ENCODE assay signal across 1 cellular context in the genomic region with DNA sequence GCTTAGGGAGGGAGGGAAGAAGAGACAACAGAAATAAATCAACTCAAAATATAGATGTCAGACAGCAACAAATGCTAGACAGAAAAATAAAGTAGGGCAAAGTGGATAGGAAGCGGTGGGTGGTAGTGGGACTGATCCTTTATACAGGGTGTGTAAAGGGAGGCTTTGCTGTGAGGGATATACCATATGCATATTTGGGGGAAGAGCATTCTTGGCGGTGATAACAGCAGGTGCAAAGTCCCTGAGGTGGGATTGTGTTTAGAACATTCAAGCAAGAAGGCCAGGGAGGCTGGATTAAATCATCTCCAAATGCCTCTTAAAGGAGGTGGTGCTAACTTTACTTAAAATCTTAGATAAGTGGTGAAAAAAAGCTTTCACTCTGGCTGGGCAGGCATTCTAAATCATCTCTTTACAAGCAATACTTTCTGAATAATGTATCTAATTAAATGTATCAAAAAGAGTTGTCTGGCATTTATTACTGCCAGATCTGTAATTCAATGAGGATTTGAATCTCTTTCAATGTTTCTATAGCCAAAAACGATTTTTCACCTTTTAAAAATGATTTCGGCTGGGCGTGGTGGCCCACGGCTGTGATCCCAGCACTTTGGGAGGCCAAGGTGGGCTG.
A peak's percentile ranks its signal among the peaks of the same experiment; 100 is the strongest.
TF ChIP-seq lines count a peak whose summit lies in the region.

No MANE protein-coding gene starts in this region.

TF ChIP-seq in A549, 52 proteins besides CTCF, POLR2A, EP300 and RAD21 (continued from another document):
- TF ChIP-seq MYC (IDR thresholded peaks at IDR 0.05; ENCODE audit: borderline replicate concordance, low read length) = no peak
- TF ChIP-seq POLR2AphosphoS2 (conservative IDR thresholded peaks at IDR 0.05; ENCODE audit: low read length) = no peak
- TF ChIP-seq, protein P1, sequence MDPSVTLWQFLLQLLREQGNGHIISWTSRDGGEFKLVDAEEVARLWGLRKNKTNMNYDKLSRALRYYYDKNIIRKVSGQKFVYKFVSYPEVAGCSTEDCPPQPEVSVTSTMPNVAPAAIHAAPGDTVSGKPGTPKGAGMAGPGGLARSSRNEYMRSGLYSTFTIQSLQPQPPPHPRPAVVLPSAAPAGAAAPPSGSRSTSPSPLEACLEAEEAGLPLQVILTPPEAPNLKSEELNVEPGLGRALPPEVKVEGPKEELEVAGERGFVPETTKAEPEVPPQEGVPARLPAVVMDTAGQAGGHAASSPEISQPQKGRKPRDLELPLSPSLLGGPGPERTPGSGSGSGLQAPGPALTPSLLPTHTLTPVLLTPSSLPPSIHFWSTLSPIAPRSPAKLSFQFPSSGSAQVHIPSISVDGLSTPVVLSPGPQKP (IDR thresholded peaks at IDR 0.05; ENCODE audit: low read depth, low read length) = no peak
- TF ChIP-seq NR3C1 (IDR thresholded peaks at IDR 0.05) = no peak
- no peak for TF ChIP-seq NFE2L2 (conservative IDR thresholded peaks at IDR 0.05; ENCODE audit: low read length)
- TF ChIP-seq FOSB (CRISPR knock-in tag; IDR thresholded peaks at IDR 0.05) = peak; percentile 79
- no peak for TF ChIP-seq ZC3H11A (IDR thresholded peaks at IDR 0.05)
- TF ChIP-seq HOXB5 (CRISPR knock-in tag; IDR thresholded peaks at IDR 0.05) = no peak
- TF ChIP-seq, protein P2, sequence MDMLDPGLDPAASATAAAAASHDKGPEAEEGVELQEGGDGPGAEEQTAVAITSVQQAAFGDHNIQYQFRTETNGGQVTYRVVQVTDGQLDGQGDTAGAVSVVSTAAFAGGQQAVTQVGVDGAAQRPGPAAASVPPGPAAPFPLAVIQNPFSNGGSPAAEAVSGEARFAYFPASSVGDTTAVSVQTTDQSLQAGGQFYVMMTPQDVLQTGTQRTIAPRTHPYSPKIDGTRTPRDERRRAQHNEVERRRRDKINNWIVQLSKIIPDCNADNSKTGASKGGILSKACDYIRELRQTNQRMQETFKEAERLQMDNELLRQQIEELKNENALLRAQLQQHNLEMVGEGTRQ (IDR thresholded peaks at IDR 0.05) = no peak
- TF ChIP-seq HOXB13 (CRISPR knock-in tag; IDR thresholded peaks at IDR 0.05; ENCODE audit: low read depth) = no peak
- TF ChIP-seq SMC3 (IDR thresholded peaks at IDR 0.05) = no peak
- no peak for TF ChIP-seq CHD2 (IDR thresholded peaks at IDR 0.05; ENCODE audit: low read length, partially characterized antibody)
- peak; percentile 91 for TF ChIP-seq HOXA7 (CRISPR knock-in tag; IDR thresholded peaks at IDR 0.05)
- TF ChIP-seq GATA3 (IDR thresholded peaks at IDR 0.05; ENCODE audit: borderline replicate concordance) = no peak
- no peak for TF ChIP-seq HEYL (CRISPR knock-in tag; IDR thresholded peaks at IDR 0.05)
- TF ChIP-seq, protein P3, sequence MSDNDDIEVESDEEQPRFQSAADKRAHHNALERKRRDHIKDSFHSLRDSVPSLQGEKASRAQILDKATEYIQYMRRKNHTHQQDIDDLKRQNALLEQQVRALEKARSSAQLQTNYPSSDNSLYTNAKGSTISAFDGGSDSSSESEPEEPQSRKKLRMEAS (IDR thresholded peaks at IDR 0.05) = no peak
- peak; percentile 52; the same call in 1 of the 2 replicates for TF ChIP-seq RARB (CRISPR knock-in tag; IDR thresholded peaks at IDR 0.05)
- TF ChIP-seq, protein P4, sequence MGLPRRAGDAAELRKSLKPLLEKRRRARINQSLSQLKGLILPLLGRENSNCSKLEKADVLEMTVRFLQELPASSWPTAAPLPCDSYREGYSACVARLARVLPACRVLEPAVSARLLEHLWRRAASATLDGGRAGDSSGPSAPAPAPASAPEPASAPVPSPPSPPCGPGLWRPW (IDR thresholded peaks at IDR 0.05) = no peak
- no peak for TF ChIP-seq FOSL2 (IDR thresholded peaks at IDR 0.05)
- TF ChIP-seq FOSL2 (CRISPR knock-in tag; IDR thresholded peaks at IDR 0.05) = no peak
- TF ChIP-seq BHLHE40 (IDR thresholded peaks at IDR 0.05; ENCODE audit: low read depth, low read length) = no peak
- no peak for TF ChIP-seq MAZ (IDR thresholded peaks at IDR 0.05; ENCODE audit: borderline replicate concordance, low read depth, low read length)
- TF ChIP-seq EHMT2 (IDR thresholded peaks at IDR 0.05; ENCODE audit: low read depth) = no peak
- TF ChIP-seq, protein P5, sequence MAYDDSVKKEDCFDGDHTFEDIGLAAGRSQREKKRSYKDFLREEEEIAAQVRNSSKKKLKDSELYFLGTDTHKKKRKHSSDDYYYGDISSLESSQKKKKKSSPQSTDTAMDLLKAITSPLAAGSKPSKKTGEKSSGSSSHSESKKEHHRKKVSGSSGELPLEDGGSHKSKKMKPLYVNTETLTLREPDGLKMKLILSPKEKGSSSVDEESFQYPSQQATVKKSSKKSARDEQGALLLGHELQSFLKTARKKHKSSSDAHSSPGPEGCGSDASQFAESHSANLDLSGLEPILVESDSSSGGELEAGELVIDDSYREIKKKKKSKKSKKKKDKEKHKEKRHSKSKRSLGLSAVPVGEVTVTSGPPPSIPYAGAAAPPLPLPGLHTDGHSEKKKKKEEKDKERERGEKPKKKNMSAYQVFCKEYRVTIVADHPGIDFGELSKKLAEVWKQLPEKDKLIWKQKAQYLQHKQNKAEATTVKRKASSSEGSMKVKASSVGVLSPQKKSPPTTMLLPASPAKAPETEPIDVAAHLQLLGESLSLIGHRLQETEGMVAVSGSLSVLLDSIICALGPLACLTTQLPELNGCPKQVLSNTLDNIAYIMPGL (CRISPR knock-in tag; IDR thresholded peaks at IDR 0.05; ENCODE audit: borderline replicate concordance) = 0 out of 2 replicates have a peak, but pooled peaks have one; percentile 57
- TF ChIP-seq FOXS1 (CRISPR knock-in tag; IDR thresholded peaks at IDR 0.05) = no peak
- TF ChIP-seq KDM1A (IDR thresholded peaks at IDR 0.05; ENCODE audit: low read depth) = no peak
- TF ChIP-seq RNF2 (IDR thresholded peaks at IDR 0.05; ENCODE audit: borderline replicate concordance, low read depth) = no peak
- no peak for TF ChIP-seq KDM5A (IDR thresholded peaks at IDR 0.05)
- TF ChIP-seq ESRRA (IDR thresholded peaks at IDR 0.05; ENCODE audit: borderline replicate concordance, low read length) = no peak
